19 cellular contexts compared by ENCODE assay signal in genomic region chr12:121189887-121190155, GRCh38. TPM values are rescaled to one million over a fixed set of nuclear protein-coding genes. Genes with fewer than 3 reads are reported as not detected.
A peak's percentile ranks its signal among the peaks of the same experiment; 100 is the strongest.
DNase-seq lines count a peak whose midpoint lies in the region; ATAC-seq, FAIRE-seq and TF ChIP-seq lines count a peak whose summit lies in the region.
"Had no signal": no experiment of that assay in that cellular context is flagged by ENCODE, and none has a peak within 500 bp of the region (broad histone marks: within the 10 kb centered on the region; RNA-seq: fewer than 3 reads in every experiment).

No MANE protein-coding gene starts in this region.

- BruUV-seq in endothelial cell of umbilical vein (replicated peaks; lab: Mats Ljungman, UMichigan) = no TSS peak

- H3K27ac ChIP-seq in GM23248 (0 out of 2 replicates have a peak overlapping the region, but pooled peaks have one; percentile 49), SJSA1 (peak overlapping the region; percentile 90), endothelial cell of umbilical vein (ENCODE audit: insufficient read depth, low read depth, low read length) (peak overlapping the region; percentile 92)
- H3K27ac ChIP-seq: KMS-11 had no signal

- ATAC-seq in mucosa of descending colon (no peak), GM21528 (IDR thresholded peaks at IDR 0.05; ENCODE audit: low FRiP score, unreplicated experiment) (no peak)

- CTCF ChIA-PET in endothelial cell of umbilical vein (lab: Charles Lee) = interaction anchor here (0.8 to 2.0 kb wide), 4 partner anchors 19 to 35 kb away, joined by 3 to 5 read pairs (median 4); no protein-coding TSS in a partner anchor

- H3K9me3 Mint-ChIP-seq in osteocyte (ENCODE audit: unreplicated experiment) = no peaks in the 10 kb centered on the region
- H3K9me3 Mint-ChIP-seq: CD4-positive, CD25-positive, alpha-beta regulatory T cell had no signal

- FAIRE-seq in endothelial cell of umbilical vein (lab: Jason Lieb, UNC) = no peak
- FAIRE-seq: GM12878, GM19239, HepG2 had no signal

- H3K27ac Mint-ChIP-seq in osteocyte (ENCODE audit: unreplicated experiment) = peak overlapping the region; percentile 91

- H3K27me3 Mint-ChIP-seq in osteocyte (ENCODE audit: unreplicated experiment) = no peaks in the 10 kb centered on the region

- H3K36me3 ChIP-seq in GM23248 (ENCODE audit: low read depth) (no peaks in the 10 kb centered on the region), SJSA1 (no peaks in the 10 kb centered on the region), endothelial cell of umbilical vein (ENCODE audit: control insufficient read depth in 2 of 2, extremely low read depth in 1 of 2, insufficient read depth in 2 of 2, low read length in 2 of 2) (no peaks in the 10 kb centered on the region), mucosa of descending colon (ENCODE audit: low read depth) (no peaks in the 10 kb centered on the region)

- no peak for TF ChIP-seq POLR2A in endothelial cell of umbilical vein (IDR thresholded peaks at IDR 0.05; ENCODE audit: low read depth, low read length)

- H3K9me2 ChIP-seq in GM23248 (ENCODE audit: insufficient read depth) = no peaks in the 10 kb centered on the region

- peaks cover 21% of the 10 kb centered on the region for H3K4me1 Mint-ChIP-seq in osteocyte (ENCODE audit: unreplicated experiment)

- DNase-seq in GM23248 = no peak
- no peak for DNase-seq in SJSA1 (ENCODE audit: low read depth in 1 of 2, low spot score in 2 of 2)
- DNase-seq in endothelial cell of umbilical vein (ENCODE audit: low read depth, low spot score) = no peak
- DNase-seq in osteocyte (ENCODE audit: extremely low spot score, unreplicated experiment) = no peak
- DNase-seq in mucosa of descending colon = no peak
- no peak for DNase-seq in NK-92 (lab: John Stamatoyannopoulos, UW; ENCODE audit: unreplicated experiment)
- DNase-seq in inferior parietal cortex (ENCODE audit: extremely low spot score) = no peak
- DNase-seq: CD4-positive, CD25-positive, alpha-beta regulatory T cell; DMS153; NCI-H1417; NCI-H187; NCI-H345; NCI-H524 treated with DMSO at 0.1 percent for 48 hours had no signal

- no peak overlapping the region for H3K4me3 Mint-ChIP-seq in osteocyte (ENCODE audit: unreplicated experiment)
- H3K4me3 Mint-ChIP-seq: CD4-positive, CD25-positive, alpha-beta regulatory T cell had no signal

- H2AFZ ChIP-seq in GM23248 (no peak overlapping the region), endothelial cell of umbilical vein (ENCODE audit: low read depth, low read length) (peak overlapping the region; percentile 78)

- H3K9me3 ChIP-seq in GM23248 (ENCODE audit: low read depth) = no peaks in the 10 kb centered on the region
- H3K9me3 ChIP-seq in SJSA1 (replicated peaks) = no peaks in the 10 kb centered on the region
- no peaks in the 10 kb centered on the region for H3K9me3 ChIP-seq in endothelial cell of umbilical vein (replicated peaks; ENCODE audit: control insufficient read depth, insufficient read depth, low read length)
- H3K9me3 ChIP-seq in mucosa of descending colon = no peaks in the 10 kb centered on the region
- H3K9me3 ChIP-seq: Caco-2 had no signal

- H3K36me3 Mint-ChIP-seq in osteocyte (ENCODE audit: unreplicated experiment) = peaks cover 3% of the 10 kb centered on the region

- no peaks in the 10 kb centered on the region for H3K27me3 ChIP-seq in GM23248 (replicated peaks; ENCODE audit: insufficient read depth)
- no peaks in the 10 kb centered on the region for H3K27me3 ChIP-seq in SJSA1 (replicated peaks)
- H3K27me3 ChIP-seq in endothelial cell of umbilical vein (ENCODE audit: control insufficient read depth in 2 of 2, insufficient read depth in 2 of 2, low read length in 2 of 2) = no peaks in the 10 kb centered on the region

- POLR2A ChIA-PET in endothelial cell of umbilical vein (lab: Charles Lee) = interaction anchor here (0.7 to 1.0 kb wide), 2 partner anchors 12 to 21 kb away, joined by 5 read pairs; no protein-coding TSS in a partner anchor

- in situ Hi-C loops in GM23248 (cut with MboI) = no loop called here

- H3K4me1 ChIP-seq in GM23248 (ENCODE audit: insufficient read depth) = peaks cover 14% of the 10 kb centered on the region
- H3K4me1 ChIP-seq in SJSA1 (replicated peaks) = peaks cover 38% of the 10 kb centered on the region
- peaks cover 51% of the 10 kb centered on the region for H3K4me1 ChIP-seq in endothelial cell of umbilical vein (ENCODE audit: control insufficient read depth, extremely low read depth, insufficient read depth, low read length)
- no peaks in the 10 kb centered on the region for H3K4me1 ChIP-seq in mucosa of descending colon (ENCODE audit: low read depth)
- H3K4me1 ChIP-seq: Caco-2 had no signal

- H3K4me2 ChIP-seq in GM23248 (ENCODE audit: unreplicated experiment) (no peak overlapping the region), endothelial cell of umbilical vein (ENCODE audit: insufficient read depth, low read length) (peak overlapping the region; percentile 50)
- H3K4me2 ChIP-seq: KMS-11 had no signal

- H3K9me1 ChIP-seq in endothelial cell of umbilical vein (replicated peaks; ENCODE audit: control insufficient read depth, extremely low read depth, insufficient read depth, low read length) = no peaks in the 10 kb centered on the region

- no peaks in the 10 kb centered on the region for H3K79me2 ChIP-seq in GM23248 (ENCODE audit: insufficient read depth)
- H3K79me2 ChIP-seq in endothelial cell of umbilical vein (ENCODE audit: control insufficient read depth, insufficient read depth, low read length) = no peaks in the 10 kb centered on the region

- H3F3A ChIP-seq in GM23248 (ENCODE audit: insufficient read depth) = peaks cover 5% of the 10 kb centered on the region

- dilution Hi-C loops in endothelial cell of umbilical vein (cut with MboI; ENCODE audit: extremely low pct_ligation_motif_present, low sequenced_read_pairs) = no loop called here

- intact Hi-C loops in endothelial cell of umbilical vein (cut with micrococcal nuclease) (loop anchor here (1.0 to 2.0 kb wide), 6 partner anchors 15 to 57 kb away; partner anchors contain the start of genes P2RX4 and P2RX7), mucosa of descending colon (cut with DNase I, micrococcal nuclease) (no loop called here)

- 84 to 86% methylated on average over 4 of the region's 4 CpGs for WGBS in GM23248 (ENCODE audit: low coverage in 1 of 2, low lambda C conversion rate in 2 of 2, missing lambda C conversion rate in 2 of 2), 2 experiments

- no peaks in the 10 kb centered on the region for H4K20me1 ChIP-seq in GM23248 (ENCODE audit: insufficient read depth)
- H4K20me1 ChIP-seq in endothelial cell of umbilical vein (replicated peaks; ENCODE audit: control insufficient read depth, extremely low read depth, insufficient read depth, low read length) = no peaks in the 10 kb centered on the region

- H3K9ac ChIP-seq in GM23248 (no peak overlapping the region), endothelial cell of umbilical vein (replicated peaks; ENCODE audit: extremely low read depth, insufficient read depth, low read length) (no peak overlapping the region)
- H3K9ac ChIP-seq: KMS-11 had no signal

- TF ChIP-seq CTCF in endothelial cell of umbilical vein (IDR thresholded peaks at IDR 0.05; ENCODE audit: extremely low read depth in 1 of 2, insufficient read depth in 1 of 2, low read depth in 1 of 2, low read length in 2 of 2) (no peak), osteocyte (IDR thresholded peaks at IDR 0.05) (no peak), mucosa of descending colon (IDR thresholded peaks at IDR 0.05) (no peak)

- no peak overlapping the region for H3K4me3 ChIP-seq in GM23248
- no peak overlapping the region for H3K4me3 ChIP-seq in SJSA1
- H3K4me3 ChIP-seq in endothelial cell of umbilical vein (replicated peaks in 1 of 3; ENCODE audit: insufficient read depth in 1 of 3, low read depth in 1 of 3, low read length in 3 of 3) = no peak overlapping the region
- H3K4me3 ChIP-seq in mucosa of descending colon = no peak overlapping the region
- H3K4me3 ChIP-seq: GM12878 had no signal

TF ChIP-seq in endothelial cell of umbilical vein, 7 proteins besides CTCF, POLR2A, EP300 and RAD21 (continues in another document):
- TF ChIP-seq EZH2 (IDR thresholded peaks at IDR 0.05; ENCODE audit: borderline replicate concordance, low read depth, low read length, severe bottlenecking) = no peak
- no peak for TF ChIP-seq GATA2 (IDR thresholded peaks at IDR 0.05; ENCODE audit: insufficient read depth, insufficient read length, low read depth, low read length)
- no peak for TF ChIP-seq JUN (IDR thresholded peaks at IDR 0.05; ENCODE audit: borderline replicate concordance, insufficient read depth, insufficient read length, low read depth)
- TF ChIP-seq MYC (IDR thresholded peaks at IDR 0.05; ENCODE audit: low read depth, low read length) = no peak

RNA-seq across cellular contexts. Expression of gene P2RX4, which starts 20.1 kb away (rescaled TPM):
- total RNA-seq in GM23248 (2014; rRNA removed; shearing (Covaris generic)) = 27.9 and 52.0 TPM in 2 replicates
- polyA plus RNA-seq in GM23248 (2016; fragmentation: Nextera tagmentation; extraction: Ambion mirVana) = 18.5 TPM in 2 replicates
- 80.6 and 99.2 TPM in 2 replicates for total RNA-seq in SJSA1 (2014; rRNA removed; shearing (Covaris generic))
- total RNA-seq in endothelial cell of umbilical vein = 72.8 and 116 TPM in 2 replicates
- 92.8 and 125 TPM in 2 replicates for polyA plus RNA-seq in endothelial cell of umbilical vein
- polyA plus RNA-seq in endothelial cell of umbilical vein (2011; cell fraction: cytosol; rRNA removed) = 49.0 and 60.0 TPM in 2 replicates
- polyA plus RNA-seq in endothelial cell of umbilical vein (2011; cell fraction: nucleus; rRNA removed) = 42.4 and 55.1 TPM in 2 replicates
- polyA plus RNA-seq in endothelial cell of umbilical vein (2012) = 46.8 and 67.8 TPM in 2 replicates
- 66.4 and 76.3 TPM in 2 replicates for polyA minus RNA-seq in endothelial cell of umbilical vein
- 3.2 TPM for polyA minus RNA-seq in endothelial cell of umbilical vein (2011; cell fraction: cytosol; rRNA and poly(A)+ RNA removed)
- 18.1 and 19.1 TPM in 2 replicates for polyA minus RNA-seq in endothelial cell of umbilical vein (2011; cell fraction: nucleus; rRNA and poly(A)+ RNA removed)
- total RNA-seq in osteocyte = 20.3 and 21.1 TPM in 2 replicates
- 100 to 1,000 TPM in 2 of 3 donors, 10 to 100 TPM in 1; 83.6 to 194 (median 132) TPM for total RNA-seq in mucosa of descending colon

RNA-seq across cellular contexts. Expression of gene P2RX7, which starts 57.1 kb away (rescaled TPM):
- total RNA-seq in GM23248 (2014; rRNA removed; shearing (Covaris generic)) = under 0.01 and 0.54 TPM in 2 replicates
- polyA plus RNA-seq in GM23248 (2016; fragmentation: Nextera tagmentation; extraction: Ambion mirVana) = 0.15 and 0.53 TPM in 2 replicates
- 2.2 and 3.1 TPM in 2 replicates for total RNA-seq in SJSA1 (2014; rRNA removed; shearing (Covaris generic))
- total RNA-seq in endothelial cell of umbilical vein = 5.1 and 8.1 TPM in 2 replicates
- 0.80 and 1.3 TPM in 2 replicates for polyA plus RNA-seq in endothelial cell of umbilical vein
- polyA plus RNA-seq in endothelial cell of umbilical vein (2011; cell fraction: cytosol; rRNA removed) = 0.67 and 0.71 TPM in 2 replicates
- polyA plus RNA-seq in endothelial cell of umbilical vein (2011; cell fraction: nucleus; rRNA removed) = 2.2 and 2.8 TPM in 2 replicates
- polyA plus RNA-seq in endothelial cell of umbilical vein (2012) = 1.3 and 2.9 TPM in 2 replicates
- 0.83 and 0.93 TPM in 2 replicates for polyA minus RNA-seq in endothelial cell of umbilical vein
- not detected for polyA minus RNA-seq in endothelial cell of umbilical vein (2011; cell fraction: cytosol; rRNA and poly(A)+ RNA removed)
- polyA minus RNA-seq in endothelial cell of umbilical vein (2011; cell fraction: nucleus; rRNA and poly(A)+ RNA removed) = 1.0 and 2.2 TPM in 2 replicates
- total RNA-seq in osteocyte = 0.08 and 0.30 TPM in 2 replicates
- 10 to 100 TPM in 1 of 3 donors, 1 to 10 TPM in 2; 1.0 to 10.9 (median 1.4) TPM for total RNA-seq in mucosa of descending colon
- total RNA-seq: Caco-2 had no signal
